In genomic region chr6:74573613-74574012, GRCh38 we compare ENCODE assay signal across 13 cellular contexts.
DNase-seq lines count a peak whose midpoint lies in the region; ATAC-seq and TF ChIP-seq lines count a peak whose summit lies in the region.
"Had no signal": no experiment of that assay in that cellular context is flagged by ENCODE, and none has a peak within 500 bp of the region (broad histone marks: within the 10 kb centered on the region; RNA-seq: fewer than 3 reads in every experiment).

No MANE protein-coding gene starts in this region.

- no peaks in the 10 kb centered on the region for H3K27me3 ChIP-seq in GM23248 (replicated peaks; ENCODE audit: insufficient read depth)
- H3K27me3 ChIP-seq in SJCRH30, result no peaks in the 10 kb centered on the region
- H3K27me3 ChIP-seq in mesenchymal stem cell (ENCODE audit: control insufficient read depth in 1 of 2, insufficient read depth in 1 of 2, low read length in 2 of 2), result no peaks in the 10 kb centered on the region
- no peaks in the 10 kb centered on the region for H3K27me3 ChIP-seq in suprapubic skin
- H3K27me3 ChIP-seq: BLaER1 treated with 17β-estradiol and CSF1 and Interleukin-3, amounts not matched to agents 10 nM and 100 nM had no signal

- no peak overlapping the region for H3K27ac ChIP-seq in GM23248
- H3K27ac ChIP-seq in SJCRH30, result no peak overlapping the region
- H3K27ac ChIP-seq in mesenchymal stem cell (ENCODE audit: low read length, poor library complexity, severe bottlenecking), result no peak overlapping the region
- H3K27ac ChIP-seq in suprapubic skin, result peak overlapping the region; percentile 24
- H3K27ac ChIP-seq: BLaER1 treated with 17β-estradiol and CSF1 and Interleukin-3, amounts not matched to agents 10 nM and 100 nM had no signal

- H3K4me2 ChIP-seq in GM23248 (ENCODE audit: unreplicated experiment) (no peak overlapping the region), mesenchymal stem cell (ENCODE audit: low read length, poor library complexity, severe bottlenecking) (no peak overlapping the region)
- H3K4me2 ChIP-seq: BLaER1 treated with 17β-estradiol and CSF1 and Interleukin-3, amounts not matched to agents 10 nM and 100 nM had no signal

- no peaks in the 10 kb centered on the region for H3K9me2 ChIP-seq in GM23248 (ENCODE audit: insufficient read depth)

- WGBS in GM23248 (ENCODE audit: low coverage in 1 of 2, low lambda C conversion rate in 2 of 2, missing lambda C conversion rate in 2 of 2), 2 experiments, result 83 to 89% methylated on average over 6 of the region's 6 CpGs
- WGBS in mesenchymal stem cell, result 84% methylated on average over 6 of the region's 6 CpGs
- WGBS in suprapubic skin, result 75% methylated on average over 6 of the region's 6 CpGs

- DNase-seq in GM23248, result no peak
- DNase-seq in SJCRH30, result peak; percentile 24 to 50
- no peak for DNase-seq in mesenchymal stem cell
- DNase-seq in suprapubic skin (ENCODE audit: low spot score in 2 of 2), result no peak
- DNase-seq in activated CD4-positive, alpha-beta T cell treated with anti-CD3 and anti-CD28 coated beads, Interleukin-2, amount 50 U/mL, for 1 hour, result no peak
- no peak for DNase-seq in effector memory CD8-positive, alpha-beta T cell
- no peak for DNase-seq in NCI-H2196 treated with DMSO at 0.1 percent for 48 hours (lab: John Stamatoyannopoulos, UW; ENCODE audit: unreplicated experiment)
- DNase-seq: 8988T; CD4-positive, CD25-positive, alpha-beta regulatory T cell; DMS53; GF-D8 had no signal

- H3K4ac ChIP-seq in mesenchymal stem cell (ENCODE audit: low read depth in 1 of 2, low read length in 2 of 2), result no peak overlapping the region

- no peak overlapping the region for H3K18ac ChIP-seq in mesenchymal stem cell (ENCODE audit: low read depth in 1 of 2, low read length in 2 of 2)

- no peak overlapping the region for H3K27ac Mint-ChIP-seq in effector memory CD8-positive, alpha-beta T cell
- H3K27ac Mint-ChIP-seq: CD4-positive, CD25-positive, alpha-beta regulatory T cell had no signal

- H2BK5ac ChIP-seq in mesenchymal stem cell (ENCODE audit: low read depth, low read length, poor library complexity, severe bottlenecking), result no peak overlapping the region

- H3K27me3 Mint-ChIP-seq in effector memory CD8-positive, alpha-beta T cell, result no peaks in the 10 kb centered on the region
- H3K27me3 Mint-ChIP-seq: CD4-positive, CD25-positive, alpha-beta regulatory T cell had no signal

- no peak overlapping the region for H3K23ac ChIP-seq in mesenchymal stem cell (ENCODE audit: low read length in 2 of 2)

- in situ Hi-C loops in GM23248 (cut with MboI), result no loop called here

- 0 out of 2 replicates have a peak overlapping the region, but pooled peaks have one; percentile 1 for H2AFZ ChIP-seq in GM23248
- H2AFZ ChIP-seq in mesenchymal stem cell (ENCODE audit: low read depth, low read length), result no peak overlapping the region

- H3K14ac ChIP-seq in mesenchymal stem cell (ENCODE audit: low read length in 2 of 2), result no peak overlapping the region

- H3K9ac ChIP-seq in GM23248 (no peak overlapping the region), mesenchymal stem cell (ENCODE audit: low read length) (no peak overlapping the region)
- H3K9ac ChIP-seq: BLaER1 treated with 17β-estradiol and CSF1 and Interleukin-3, amounts not matched to agents 10 nM and 100 nM had no signal

- H3K4me3 ChIP-seq in GM23248, result no peak overlapping the region
- no peak overlapping the region for H3K4me3 ChIP-seq in SJCRH30
- no peak overlapping the region for H3K4me3 ChIP-seq in mesenchymal stem cell (ENCODE audit: insufficient read depth in 1 of 2, low read depth in 1 of 2, low read length in 2 of 2)
- no peak overlapping the region for H3K4me3 ChIP-seq in suprapubic skin
- H3K4me3 ChIP-seq: BLaER1 treated with 17β-estradiol and CSF1 and Interleukin-3, amounts not matched to agents 10 nM and 100 nM had no signal

- H3K4me3 Mint-ChIP-seq in effector memory CD8-positive, alpha-beta T cell, result no peak overlapping the region
- H3K4me3 Mint-ChIP-seq: CD4-positive, CD25-positive, alpha-beta regulatory T cell had no signal

- no peak overlapping the region for H2BK120ac ChIP-seq in mesenchymal stem cell (ENCODE audit: low read depth, low read length)

- no peaks in the 10 kb centered on the region for H3K36me3 Mint-ChIP-seq in effector memory CD8-positive, alpha-beta T cell (ENCODE audit: insufficient read depth)
- H3K36me3 Mint-ChIP-seq: CD4-positive, CD25-positive, alpha-beta regulatory T cell had no signal

- H2BK12ac ChIP-seq in mesenchymal stem cell (ENCODE audit: low read length in 2 of 2), result no peak overlapping the region

- no peaks in the 10 kb centered on the region for H3K4me1 Mint-ChIP-seq in effector memory CD8-positive, alpha-beta T cell (ENCODE audit: low read depth in 2 of 2)
- H3K4me1 Mint-ChIP-seq: CD4-positive, CD25-positive, alpha-beta regulatory T cell had no signal

- no peak for TF ChIP-seq POLR2A in suprapubic skin (IDR thresholded peaks at IDR 0.05)

- no peaks in the 10 kb centered on the region for H3K79me1 ChIP-seq in mesenchymal stem cell (replicated peaks; ENCODE audit: low read length, poor library complexity, severe bottlenecking)

- H3K4me1 ChIP-seq in GM23248 (ENCODE audit: insufficient read depth) (peaks cover 17% of the 10 kb centered on the region), SJCRH30 (peaks cover 16% of the 10 kb centered on the region), mesenchymal stem cell (ENCODE audit: control insufficient read depth, insufficient read depth, low read depth, low read length) (peaks cover 3% of the 10 kb centered on the region), suprapubic skin (peaks cover 7% of the 10 kb centered on the region)

- no peaks in the 10 kb centered on the region for H3K9me3 ChIP-seq in GM23248 (ENCODE audit: low read depth)
- no peaks in the 10 kb centered on the region for H3K9me3 ChIP-seq in SJCRH30 (replicated peaks)
- no peaks in the 10 kb centered on the region for H3K9me3 ChIP-seq in mesenchymal stem cell (ENCODE audit: control insufficient read depth, low read length)
- H3K9me3 ChIP-seq in suprapubic skin, result no peaks in the 10 kb centered on the region
- H3K9me3 ChIP-seq: BLaER1 treated with 17β-estradiol and CSF1 and Interleukin-3, amounts not matched to agents 10 nM and 100 nM had no signal

- H3K36me3 ChIP-seq in GM23248 (ENCODE audit: low read depth) (no peaks in the 10 kb centered on the region), SJCRH30 (no peaks in the 10 kb centered on the region), mesenchymal stem cell (ENCODE audit: control insufficient read depth in 1 of 2, insufficient read depth in 2 of 2, low read depth in 1 of 2, low read length in 2 of 2) (no peaks in the 10 kb centered on the region), suprapubic skin (no peaks in the 10 kb centered on the region)
- H3K36me3 ChIP-seq: BLaER1 treated with 17β-estradiol and CSF1 and Interleukin-3, amounts not matched to agents 10 nM and 100 nM had no signal

- H2AK5ac ChIP-seq in mesenchymal stem cell (ENCODE audit: low read length, severe bottlenecking), result no peak overlapping the region

- no peaks in the 10 kb centered on the region for H4K20me1 ChIP-seq in GM23248 (ENCODE audit: insufficient read depth)
- H4K20me1 ChIP-seq: BLaER1 treated with 17β-estradiol and CSF1 and Interleukin-3, amounts not matched to agents 10 nM and 100 nM had no signal

- no peaks in the 10 kb centered on the region for H3K9me3 Mint-ChIP-seq in effector memory CD8-positive, alpha-beta T cell

- no peak for TF ChIP-seq CTCF in suprapubic skin (IDR thresholded peaks at IDR 0.05)

- H3F3A ChIP-seq in GM23248 (ENCODE audit: insufficient read depth), result peaks cover 20% of the 10 kb centered on the region

- H3K79me2 ChIP-seq in GM23248 (ENCODE audit: insufficient read depth), result no peaks in the 10 kb centered on the region

- no peak overlapping the region for H4K91ac ChIP-seq in mesenchymal stem cell (ENCODE audit: low read length)

- TF ChIP-seq EP300 in suprapubic skin (IDR thresholded peaks at IDR 0.05), result no peak

- no peak overlapping the region for H2BK15ac ChIP-seq in mesenchymal stem cell (ENCODE audit: low read depth, poor library complexity, severe bottlenecking)

- H4K8ac ChIP-seq in mesenchymal stem cell (ENCODE audit: low read length), result peak overlapping the region; percentile 75

- no peak for ATAC-seq in effector memory CD8-positive, alpha-beta T cell (replicated peaks)
- ATAC-seq: HCT116 had no signal

Comparison
In these comparisons a context has a peak if more than half of its experiments do, and no peak if none do; other contexts are left out.
1. DNase-seq: peak in SJCRH30 (2 of 2); none in GM23248 (single experiment), mesenchymal stem cell (single experiment), suprapubic skin (0 of 2), activated CD4-positive, alpha-beta T cell treated with anti-CD3 and anti-CD28 coated beads, Interleukin-2, amount 50 U/mL, for 1 hour (single experiment), effector memory CD8-positive, alpha-beta T cell (0 of 3) and NCI-H2196 treated with DMSO at 0.1 percent for 48 hours (single experiment).